In genomic region chr20:63911171-63911570, GRCh38 we compare ENCODE assay signal across 8 cellular contexts. TPM values are rescaled to one million over a fixed set of nuclear protein-coding genes. Genes with fewer than 3 reads are reported as not detected.
DNase-seq lines count a peak whose midpoint lies in the region; ATAC-seq and TF ChIP-seq lines count a peak whose summit lies in the region.

No MANE protein-coding gene starts in this region.

- peak overlapping the region; percentile 75 for H3K4me2 ChIP-seq in Loucy (ENCODE audit: low read depth, low read length, poor library complexity, severe bottlenecking)

- peaks cover 5% of the 10 kb centered on the region; the same call in 1 of the 2 replicates for H3F3A ChIP-seq in Loucy (ENCODE audit: low read depth)

- peaks cover 20% of the 10 kb centered on the region for H3K4me1 ChIP-seq in Loucy (ENCODE audit: insufficient read depth, low read length, poor library complexity, severe bottlenecking)

- no peaks in the 10 kb centered on the region for H3K36me3 Mint-ChIP-seq in natural killer cell

- H3K4me3 Mint-ChIP-seq in natural killer cell: no peak overlapping the region

- H3K79me2 ChIP-seq in Loucy (ENCODE audit: insufficient read depth, low read length): peaks cover 87% of the 10 kb centered on the region

- H2AFZ ChIP-seq in Loucy (ENCODE audit: low read length): no peak overlapping the region

- intact Hi-C loops in natural killer cell (cut with micrococcal nuclease): loop anchor here (5.0 kb wide), 1 partner anchor 126 kb away; the partner anchor contains the start of gene C20orf204

- H3K4me3 ChIP-seq in Loucy (ENCODE audit: low read length, poor library complexity, severe bottlenecking): peak overlapping the region; percentile 60

- no peaks in the 10 kb centered on the region for H3K36me3 ChIP-seq in Loucy (ENCODE audit: insufficient read depth, low read length)

- ATAC-seq in natural killer cell: no peak

- H3K27ac Mint-ChIP-seq in natural killer cell: peak overlapping the region; percentile 68 to 74

- H3K9me3 ChIP-seq in Loucy (ENCODE audit: insufficient read depth, low read depth, low read length): no peaks in the 10 kb centered on the region

- TF ChIP-seq CTCF in Loucy (conservative IDR thresholded peaks at IDR 0.05; ENCODE audit: low read length): no peak
- TF ChIP-seq CTCF in natural killer cell (IDR thresholded peaks at IDR 0.05): no peak

- peaks cover 39 to 42% of the 10 kb centered on the region in 2 donors for H3K4me1 Mint-ChIP-seq in natural killer cell

- H3K27me3 ChIP-seq in Loucy (ENCODE audit: insufficient read depth, low read length, poor library complexity, severe bottlenecking): no peaks in the 10 kb centered on the region

- peak overlapping the region; percentile 53 for H3K9ac ChIP-seq in Loucy (ENCODE audit: low read depth, low read length, poor library complexity, severe bottlenecking)

- H3K27me3 Mint-ChIP-seq in natural killer cell (ENCODE audit: low read depth in 2 of 2): no peaks in the 10 kb centered on the region

- H3K9me2 ChIP-seq in Loucy (replicated peaks; ENCODE audit: low read depth, low read length): no peaks in the 10 kb centered on the region

- peaks cover 0 to 2% of the 10 kb centered on the region in 2 donors for H3K9me3 Mint-ChIP-seq in natural killer cell

- DNase-seq in C1 segment of cervical spinal cord (lab: John Stamatoyannopoulos, UW) (peak in 10 of 14 donors; percentile 18 to 61 (median 32)), cerebellum (ENCODE audit: low spot score) (peak; percentile 68), natural killer cell (no peak), SKM-1 treated with dmso at 0.1 percent for 144 hours (lab: John Stamatoyannopoulos, UW; ENCODE audit: unreplicated experiment) (no peak), cerebellar nuclear complex (lab: John Stamatoyannopoulos, UW) (no peak), SW 1271 (lab: John Stamatoyannopoulos, UW) (no peak), retina (no peak)

- H4K20me1 ChIP-seq in Loucy (ENCODE audit: insufficient read depth, low read length, poor library complexity, severe bottlenecking): peaks cover 14% of the 10 kb centered on the region

RNA-seq across cellular contexts. Expression of gene DNAJC5, which starts 16.2 kb away (rescaled TPM):
- total RNA-seq in cerebellum: 53.4 TPM
- 10 to 100 TPM; 27.5 to 45.1 (median 42.8) TPM for total RNA-seq in natural killer cell

RNA-seq across cellular contexts. Expression of gene UCKL1, which starts 45.0 kb away (rescaled TPM):
- total RNA-seq in cerebellum: 20.7 TPM
- total RNA-seq in natural killer cell: 10 to 100 TPM; 49.9 to 58.1 (median 49.9) TPM

RNA-seq across cellular contexts. Expression of gene TPD52L2, which starts 46.1 kb away (rescaled TPM):
- total RNA-seq in cerebellum: 33.1 TPM
- 10 to 100 TPM; 36.8 to 47.2 (median 45.1) TPM for total RNA-seq in natural killer cell

RNA-seq across cellular contexts. Expression of gene ABHD16B, which starts 49.9 kb away (rescaled TPM):
- total RNA-seq in cerebellum: not detected
- total RNA-seq in natural killer cell: not detected

RNA-seq across cellular contexts. Expression of gene ZNF512B, which starts 58.6 kb away (rescaled TPM):
- total RNA-seq in cerebellum (10.4 TPM), natural killer cell (10 to 100 TPM; 11.5 to 16.8 (median 13.8) TPM)

Comparison
In these comparisons a context has a peak if more than half of its experiments do, and no peak if none do; other contexts are left out.
1. DNase-seq: peak in C1 segment of cervical spinal cord (10 of 14) and cerebellum (single experiment); none in natural killer cell (single experiment), SKM-1 treated with dmso at 0.1 percent for 144 hours (single experiment), cerebellar nuclear complex (0 of 2), SW 1271 (0 of 2) and retina (single experiment).